In genomic region chr14:100359881-100360280, GRCh38 we compare ENCODE assay signal across 16 cellular contexts. TPM values are rescaled to one million over a fixed set of nuclear protein-coding genes. Genes with fewer than 3 reads are reported as not detected.
"Had no signal": no experiment of that assay in that cellular context is flagged by ENCODE, and none has a peak within 500 bp of the region (broad histone marks: within the 10 kb centered on the region; RNA-seq: fewer than 3 reads in every experiment).

No MANE protein-coding gene starts in this region.

- H3K27me3 ChIP-seq: left lung, pancreas, transverse colon had no signal

- DNase-seq: activated CD4-positive, alpha-beta T cell treated with anti-CD3 and anti-CD28 coated beads for 36 hours; activated T-cell treated with anti-CD3 and anti-CD28 coated beads for 4 hours; cortex of kidney; effector memory CD8-positive, alpha-beta T cell; erythroblast; left lung; midbrain; pancreas; SK-N-SH; T-helper 1 cell; transverse colon had no signal

- H3K4me1 ChIP-seq: pancreas had no signal

- H3K4me2 ChIP-seq: SK-N-SH, smooth muscle cell had no signal

- H3K4me3 ChIP-seq: left lung, pancreas, smooth muscle cell, transverse colon had no signal

- ATAC-seq: activated CD4-positive, alpha-beta T cell treated with anti-CD3 and anti-CD28 coated beads for 36 hours; effector memory CD8-positive, alpha-beta T cell; left lung; pancreas; stimulated activated effector memory CD8-positive, alpha-beta T cell treated with anti-CD3 and anti-CD28 coated beads, Interleukin-12 subunit alpha, Interleukin-12 subunit beta, amount 100 ng/mL, for 72 hours had no signal

- H3K27ac ChIP-seq: pancreas, VCaP had no signal

- H3K9ac ChIP-seq: SK-N-SH had no signal

- FAIRE-seq: islet of Langerhans, pancreas had no signal

- H3K9me3 ChIP-seq: left lung, pancreas, SK-N-SH, transverse colon had no signal

RNA-seq across cellular contexts. Expression of gene SLC25A47, which starts 36.7 kb away (rescaled TPM):
- total RNA-seq: activated CD4-positive, alpha-beta T cell treated with anti-CD3 and anti-CD28 coated beads for 36 hours; left lung; smooth muscle cell; subcutaneous adipose tissue had no signal
- polyA plus RNA-seq: SK-N-SH, smooth muscle cell had no signal
